ENCODE assay signal across 19 cellular contexts in genomic region chr7:14973712-14974428, GRCh38.
DNase-seq lines count a peak whose midpoint lies in the region; ATAC-seq, FAIRE-seq and TF ChIP-seq lines count a peak whose summit lies in the region.
"Had no signal": no experiment of that assay in that cellular context is flagged by ENCODE, and none has a peak within 500 bp of the region (broad histone marks: within the 10 kb centered on the region; RNA-seq: fewer than 3 reads in every experiment).

No MANE protein-coding gene starts in this region.

- no peaks in the 10 kb centered on the region for H3K27me3 Mint-ChIP-seq in effector memory CD8-positive, alpha-beta T cell
- H3K27me3 Mint-ChIP-seq: naive thymus-derived CD4-positive, alpha-beta T cell had no signal

- peaks cover 0 to 3% of the 10 kb centered on the region in 2 donors for H3K9me3 Mint-ChIP-seq in effector memory CD8-positive, alpha-beta T cell

- no peaks in the 10 kb centered on the region for H3K9me3 ChIP-seq in HCT116 (ENCODE audit: control insufficient read depth in 1 of 2, insufficient read depth in 1 of 2, low read depth in 1 of 2, low read length in 2 of 2)
- H3K9me3 ChIP-seq in kidney (ENCODE audit: control insufficient read depth in 1 of 2, low read length in 2 of 2), result no peaks in the 10 kb centered on the region
- H3K9me3 ChIP-seq: BE2C had no signal

- TF ChIP-seq RAD21 in HCT116 (IDR thresholded peaks at IDR 0.05; ENCODE audit: low read depth), result no peak

- RAD21 ChIA-PET in HCT116 (lab: Charles Lee; ENCODE audit: low non-redundant PET in 1 of 2, low total read pairs in 2 of 2, uncharacterized antibody in 2 of 2, unreplicated experiment in 2 of 2), result no interaction called here

- no peaks in the 10 kb centered on the region for H3K36me3 Mint-ChIP-seq in effector memory CD8-positive, alpha-beta T cell (ENCODE audit: insufficient read depth)
- H3K36me3 Mint-ChIP-seq: naive thymus-derived CD4-positive, alpha-beta T cell had no signal

- no peak overlapping the region for H3K4me2 ChIP-seq in HCT116 (ENCODE audit: low read length)

- TF ChIP-seq POLR2A in HCT116 (IDR thresholded peaks at IDR 0.05; ENCODE audit: borderline replicate concordance, extremely low read depth, insufficient read depth, insufficient read length), result no peak

- H4K20me1 ChIP-seq in HCT116 (ENCODE audit: insufficient read depth), result no peaks in the 10 kb centered on the region

- H3K36me3 ChIP-seq in HCT116 (ENCODE audit: control insufficient read depth in 1 of 2, insufficient read depth in 2 of 2, low read length in 2 of 2) (no peaks in the 10 kb centered on the region), kidney (ENCODE audit: control insufficient read depth in 1 of 2, insufficient read depth in 2 of 2, low read length in 2 of 2) (no peaks in the 10 kb centered on the region)
- H3K36me3 ChIP-seq: BE2C had no signal

- H3K27ac ChIP-seq in HCT116 (ENCODE audit: low read depth, low read length), result no peak overlapping the region
- no peak overlapping the region for H3K27ac ChIP-seq in kidney (ENCODE audit: low read depth in 2 of 2, low read length in 2 of 2)

- H3K9me2 ChIP-seq in HCT116 (ENCODE audit: insufficient read depth), result no peaks in the 10 kb centered on the region; the same call in 1 of the 2 replicates

- ATAC-seq in GM18861 (IDR thresholded peaks at IDR 0.05; ENCODE audit: unreplicated experiment) (peak; percentile 81), HCT116 (no peak)
- ATAC-seq in effector memory CD8-positive, alpha-beta T cell (replicated peaks), result no peak
- ATAC-seq: left ventricle myocardium superior; naive thymus-derived CD4-positive, alpha-beta T cell; Panc1 had no signal

- H3K4me1 ChIP-seq in HCT116 (ENCODE audit: control insufficient read depth in 1 of 2, insufficient read depth in 2 of 2, low read length in 2 of 2) (no peaks in the 10 kb centered on the region), kidney (ENCODE audit: control insufficient read depth in 1 of 2, insufficient read depth in 1 of 2, low read depth in 1 of 2, low read length in 2 of 2) (no peaks in the 10 kb centered on the region)
- H3K4me1 ChIP-seq: BE2C had no signal

- H3K9ac ChIP-seq in HCT116 (ENCODE audit: low read length) (no peak overlapping the region), kidney (ENCODE audit: low read length in 2 of 2) (no peak overlapping the region)

- H3K27ac Mint-ChIP-seq in effector memory CD8-positive, alpha-beta T cell, result no peak overlapping the region
- H3K27ac Mint-ChIP-seq: naive thymus-derived CD4-positive, alpha-beta T cell had no signal

- H3K79me2 ChIP-seq in HCT116 (ENCODE audit: insufficient read depth, low read length), result no peaks in the 10 kb centered on the region

- intact Hi-C loops in HCT116 (cut with micrococcal nuclease) (no loop called here), kidney (cut with DNase I) (no loop called here)

- no TSS peak for BruUV-seq in HCT116 (replicated peaks; lab: Mats Ljungman, UMichigan)

- CTCF ChIA-PET in HCT116 (lab: Charles Lee), result no interaction called here

- FAIRE-seq in kidney (lab: Jason Lieb, UNC), result peak; percentile 97
- FAIRE-seq: astrocyte, GM12891 had no signal

- H3K4me3 Mint-ChIP-seq in effector memory CD8-positive, alpha-beta T cell, result no peak overlapping the region
- H3K4me3 Mint-ChIP-seq: naive thymus-derived CD4-positive, alpha-beta T cell had no signal

- H2AFZ ChIP-seq in HCT116 (ENCODE audit: low read depth, low read length, poor library complexity, severe bottlenecking), result peak overlapping the region; percentile 69

- no peak for TF ChIP-seq CTCF in HCT116 (IDR thresholded peaks at IDR 0.05 in 2 of 3, conservative IDR thresholded peaks at IDR 0.05 in 1 of 3; ENCODE audit: borderline replicate concordance in 1 of 3, insufficient read depth in 1 of 3, low read depth in 2 of 3, low read length in 2 of 3)
- no peak for TF ChIP-seq CTCF in kidney (IDR thresholded peaks at IDR 0.05; ENCODE audit: borderline replicate concordance, extremely low read depth, insufficient read depth)

- no peak for DNase-seq in HCT116 (ENCODE audit: low read depth, low spot score)
- peak; percentile 42 to 79 for DNase-seq in NCI-H446 (lab: John Stamatoyannopoulos, UW)
- no peak for DNase-seq in kidney
- DNase-seq in NCI-H2227 treated with DMSO at 0.1 percent for 48 hours (lab: John Stamatoyannopoulos, UW), result no peak
- no peak for DNase-seq in HuH-7.5 (ENCODE audit: low spot score)
- no peak for DNase-seq in ureter (ENCODE audit: low spot score)
- DNase-seq in effector memory CD8-positive, alpha-beta T cell, result no peak
- DNase-seq: activated effector memory CD4-positive, alpha-beta T cell treated with anti-CD3 and anti-CD28 coated beads, Interleukin-2, amount 50 U/mL, for 16 hours; BE2C; DND-41; IMR-90; left ventricle myocardium superior; naive thymus-derived CD4-positive, alpha-beta T cell; NCI-H1092; NCI-H510A treated with DMSO at 0.1 percent for 48 hours had no signal

- POLR2A ChIA-PET in HCT116 (lab: Charles Lee), result no interaction called here

- H3K4me1 Mint-ChIP-seq in effector memory CD8-positive, alpha-beta T cell (ENCODE audit: low read depth in 2 of 2), result no peaks in the 10 kb centered on the region
- H3K4me1 Mint-ChIP-seq: naive thymus-derived CD4-positive, alpha-beta T cell had no signal

- H3K4me3 ChIP-seq in HCT116 (replicated peaks in 1 of 2; ENCODE audit: low read depth in 1 of 2, low read length in 2 of 2), result no peak overlapping the region
- H3K4me3 ChIP-seq in kidney (ENCODE audit: low read length in 2 of 2), result no peak overlapping the region

- H3K27me3 ChIP-seq in HCT116 (ENCODE audit: insufficient read depth, low read length), result no peaks in the 10 kb centered on the region
- H3K27me3 ChIP-seq: BE2C had no signal

TF ChIP-seq in HCT116, 20 proteins besides CTCF, POLR2A, EP300 and RAD21:
- TF ChIP-seq EGR1 (IDR thresholded peaks at IDR 0.05; ENCODE audit: low read depth) (no peak), POLR2AphosphoS5 (IDR thresholded peaks at IDR 0.05; ENCODE audit: low read depth, low read length) (no peak), TCF7L2 (IDR thresholded peaks at IDR 0.05; ENCODE audit: borderline replicate concordance, extremely low read depth, insufficient read depth, insufficient read length) (no peak), SRF (IDR thresholded peaks at IDR 0.05; ENCODE audit: low read depth) (no peak), REST (IDR thresholded peaks at IDR 0.05; ENCODE audit: low read depth) (no peak), YY1 (IDR thresholded peaks at IDR 0.05; ENCODE audit: extremely low read depth, insufficient replicate concordance, low read depth, low read length) (no peak), ZFX (IDR thresholded peaks at IDR 0.05) (no peak), ELF1 (IDR thresholded peaks at IDR 0.05; ENCODE audit: borderline replicate concordance, low read depth) (no peak), ZBTB33 (IDR thresholded peaks at IDR 0.05; ENCODE audit: extremely low read depth, insufficient replicate concordance, low read length) (no peak)

Comparison
In these comparisons a context has a peak if more than half of its experiments do, and no peak if none do; other contexts are left out.
1. DNase-seq: peak in NCI-H446 (2 of 2); none in HCT116 (single experiment), kidney (single experiment), NCI-H2227 treated with DMSO at 0.1 percent for 48 hours (single experiment), HuH-7.5 (single experiment), ureter (single experiment) and effector memory CD8-positive, alpha-beta T cell (0 of 3).